ENCODE assay signal across 1 cellular context in genomic region chr13:31927219-31927653, GRCh38.
A peak's percentile ranks its signal among the peaks of the same experiment; 100 is the strongest.
TF ChIP-seq lines count a peak whose summit lies in the region.

No MANE protein-coding gene starts in this region.

TF ChIP-seq in HepG2, 621 proteins besides CTCF, POLR2A, EP300 and RAD21 (continued from another document):
- TF ChIP-seq CSRNP2 (CRISPR knock-in tag; conservative IDR thresholded peaks at IDR 0.05; ENCODE audit: low read depth) (no peak), SMAD1 (CRISPR knock-in tag; IDR thresholded peaks at IDR 0.05; ENCODE audit: borderline replicate concordance, low read depth) (no peak), ZFP91 (CRISPR knock-in tag; IDR thresholded peaks at IDR 0.05; ENCODE audit: borderline replicate concordance) (peak; percentile 98), U2AF1 (optimal IDR thresholded peaks at IDR 0.05; ENCODE audit: low read depth, low read length) (no peak), THAP8 (CRISPR knock-in tag; IDR thresholded peaks at IDR 0.05; ENCODE audit: borderline replicate concordance) (no peak), POLR2G (IDR thresholded peaks at IDR 0.05; ENCODE audit: low read depth, low read length) (peak; percentile 46; the same call in 1 of the 2 replicates), HDAC1 (CRISPR knock-in tag; IDR thresholded peaks at IDR 0.05) (no peak), ZSCAN20 (CRISPR knock-in tag; IDR thresholded peaks at IDR 0.05; ENCODE audit: borderline replicate concordance) (no peak), ONECUT2 (CRISPR knock-in tag; IDR thresholded peaks at IDR 0.05) (peak; percentile 54), ZNF326 (CRISPR knock-in tag; IDR thresholded peaks at IDR 0.05; ENCODE audit: borderline replicate concordance) (no peak), ZNF142 (CRISPR knock-in tag; IDR thresholded peaks at IDR 0.05) (0 out of 2 replicates have a peak, but pooled peaks have one; percentile 9)
